Comparison of ENCODE assay signal across 2 cellular contexts in genomic region chr19:12646551-12646950, GRCh38.
TF ChIP-seq lines count a peak whose summit lies in the region.

No MANE protein-coding gene starts in this region.

TF ChIP-seq in SK-N-SH, 30 proteins besides CTCF, POLR2A, EP300 and RAD21 (continued from another document):
- TF ChIP-seq, protein P1, sequence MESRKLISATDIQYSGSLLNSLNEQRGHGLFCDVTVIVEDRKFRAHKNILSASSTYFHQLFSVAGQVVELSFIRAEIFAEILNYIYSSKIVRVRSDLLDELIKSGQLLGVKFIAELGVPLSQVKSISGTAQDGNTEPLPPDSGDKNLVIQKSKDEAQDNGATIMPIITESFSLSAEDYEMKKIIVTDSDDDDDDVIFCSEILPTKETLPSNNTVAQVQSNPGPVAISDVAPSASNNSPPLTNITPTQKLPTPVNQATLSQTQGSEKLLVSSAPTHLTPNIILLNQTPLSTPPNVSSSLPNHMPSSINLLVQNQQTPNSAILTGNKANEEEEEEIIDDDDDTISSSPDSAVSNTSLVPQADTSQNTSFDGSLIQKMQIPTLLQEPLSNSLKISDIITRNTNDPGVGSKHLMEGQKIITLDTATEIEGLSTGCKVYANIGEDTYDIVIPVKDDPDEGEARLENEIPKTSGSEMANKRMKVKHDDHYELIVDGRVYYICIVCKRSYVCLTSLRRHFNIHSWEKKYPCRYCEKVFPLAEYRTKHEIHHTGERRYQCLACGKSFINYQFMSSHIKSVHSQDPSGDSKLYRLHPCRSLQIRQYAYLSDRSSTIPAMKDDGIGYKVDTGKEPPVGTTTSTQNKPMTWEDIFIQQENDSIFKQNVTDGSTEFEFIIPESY (IDR thresholded peaks at IDR 0.05; ENCODE audit: borderline replicate concordance, low read depth) = no peak
- TF ChIP-seq TAF1 (IDR thresholded peaks at IDR 0.05; ENCODE audit: borderline replicate concordance, low read depth, low read length) (no peak), SIN3A (IDR thresholded peaks at IDR 0.05; ENCODE audit: borderline replicate concordance, low read depth, low read length) (no peak), RCOR1 (IDR thresholded peaks at IDR 0.05; ENCODE audit: low read length) (no peak), ELF1 (IDR thresholded peaks at IDR 0.05) (no peak), TEAD4 (IDR thresholded peaks at IDR 0.05; ENCODE audit: borderline replicate concordance, insufficient read depth) (no peak), CHD2 (IDR thresholded peaks at IDR 0.05; ENCODE audit: low read length, partially characterized antibody) (no peak), RFX5 (IDR thresholded peaks at IDR 0.05; ENCODE audit: low read length) (no peak), YY1 (IDR thresholded peaks at IDR 0.05; ENCODE audit: low read depth) (no peak)
- TF ChIP-seq, protein P2, sequence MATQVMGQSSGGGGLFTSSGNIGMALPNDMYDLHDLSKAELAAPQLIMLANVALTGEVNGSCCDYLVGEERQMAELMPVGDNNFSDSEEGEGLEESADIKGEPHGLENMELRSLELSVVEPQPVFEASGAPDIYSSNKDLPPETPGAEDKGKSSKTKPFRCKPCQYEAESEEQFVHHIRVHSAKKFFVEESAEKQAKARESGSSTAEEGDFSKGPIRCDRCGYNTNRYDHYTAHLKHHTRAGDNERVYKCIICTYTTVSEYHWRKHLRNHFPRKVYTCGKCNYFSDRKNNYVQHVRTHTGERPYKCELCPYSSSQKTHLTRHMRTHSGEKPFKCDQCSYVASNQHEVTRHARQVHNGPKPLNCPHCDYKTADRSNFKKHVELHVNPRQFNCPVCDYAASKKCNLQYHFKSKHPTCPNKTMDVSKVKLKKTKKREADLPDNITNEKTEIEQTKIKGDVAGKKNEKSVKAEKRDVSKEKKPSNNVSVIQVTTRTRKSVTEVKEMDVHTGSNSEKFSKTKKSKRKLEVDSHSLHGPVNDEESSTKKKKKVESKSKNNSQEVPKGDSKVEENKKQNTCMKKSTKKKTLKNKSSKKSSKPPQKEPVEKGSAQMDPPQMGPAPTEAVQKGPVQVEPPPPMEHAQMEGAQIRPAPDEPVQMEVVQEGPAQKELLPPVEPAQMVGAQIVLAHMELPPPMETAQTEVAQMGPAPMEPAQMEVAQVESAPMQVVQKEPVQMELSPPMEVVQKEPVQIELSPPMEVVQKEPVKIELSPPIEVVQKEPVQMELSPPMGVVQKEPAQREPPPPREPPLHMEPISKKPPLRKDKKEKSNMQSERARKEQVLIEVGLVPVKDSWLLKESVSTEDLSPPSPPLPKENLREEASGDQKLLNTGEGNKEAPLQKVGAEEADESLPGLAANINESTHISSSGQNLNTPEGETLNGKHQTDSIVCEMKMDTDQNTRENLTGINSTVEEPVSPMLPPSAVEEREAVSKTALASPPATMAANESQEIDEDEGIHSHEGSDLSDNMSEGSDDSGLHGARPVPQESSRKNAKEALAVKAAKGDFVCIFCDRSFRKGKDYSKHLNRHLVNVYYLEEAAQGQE (IDR thresholded peaks at IDR 0.05; ENCODE audit: low read depth, low read length) = no peak
- TF ChIP-seq, protein P3, sequence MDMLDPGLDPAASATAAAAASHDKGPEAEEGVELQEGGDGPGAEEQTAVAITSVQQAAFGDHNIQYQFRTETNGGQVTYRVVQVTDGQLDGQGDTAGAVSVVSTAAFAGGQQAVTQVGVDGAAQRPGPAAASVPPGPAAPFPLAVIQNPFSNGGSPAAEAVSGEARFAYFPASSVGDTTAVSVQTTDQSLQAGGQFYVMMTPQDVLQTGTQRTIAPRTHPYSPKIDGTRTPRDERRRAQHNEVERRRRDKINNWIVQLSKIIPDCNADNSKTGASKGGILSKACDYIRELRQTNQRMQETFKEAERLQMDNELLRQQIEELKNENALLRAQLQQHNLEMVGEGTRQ (IDR thresholded peaks at IDR 0.05; ENCODE audit: borderline replicate concordance, low read depth, low read length) = no peak

TF ChIP-seq in SK-N-SH treated with all-trans-retinoic acid at 6 μM for 48 hours, 23 proteins besides CTCF, POLR2A, EP300 and RAD21 (continued from another document):
- TF ChIP-seq, protein P4, sequence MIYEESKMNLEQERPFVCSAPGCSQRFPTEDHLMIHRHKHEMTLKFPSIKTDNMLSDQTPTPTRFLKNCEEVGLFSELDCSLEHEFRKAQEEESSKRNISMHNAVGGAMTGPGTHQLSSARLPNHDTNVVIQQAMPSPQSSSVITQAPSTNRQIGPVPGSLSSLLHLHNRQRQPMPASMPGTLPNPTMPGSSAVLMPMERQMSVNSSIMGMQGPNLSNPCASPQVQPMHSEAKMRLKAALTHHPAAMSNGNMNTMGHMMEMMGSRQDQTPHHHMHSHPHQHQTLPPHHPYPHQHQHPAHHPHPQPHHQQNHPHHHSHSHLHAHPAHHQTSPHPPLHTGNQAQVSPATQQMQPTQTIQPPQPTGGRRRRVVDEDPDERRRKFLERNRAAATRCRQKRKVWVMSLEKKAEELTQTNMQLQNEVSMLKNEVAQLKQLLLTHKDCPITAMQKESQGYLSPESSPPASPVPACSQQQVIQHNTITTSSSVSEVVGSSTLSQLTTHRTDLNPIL (CRISPR knock-in tag; IDR thresholded peaks at IDR 0.05; ENCODE audit: low read depth) = no peak
- TF ChIP-seq RARB (CRISPR knock-in tag; IDR thresholded peaks at IDR 0.05) (no peak), TCF4 (CRISPR knock-in tag; IDR thresholded peaks at IDR 0.05; ENCODE audit: borderline replicate concordance) (no peak), PPARA (CRISPR knock-in tag; IDR thresholded peaks at IDR 0.05; ENCODE audit: borderline replicate concordance) (no peak), POU6F1 (CRISPR knock-in tag; IDR thresholded peaks at IDR 0.05; ENCODE audit: borderline replicate concordance, low read depth) (no peak), ZNF70 (CRISPR knock-in tag; IDR thresholded peaks at IDR 0.05) (no peak), ZFP30 (CRISPR knock-in tag; IDR thresholded peaks at IDR 0.05) (no peak), ZNF565 (CRISPR knock-in tag; conservative IDR thresholded peaks at IDR 0.05; ENCODE audit: low read depth) (no peak), ISL1 (CRISPR knock-in tag; IDR thresholded peaks at IDR 0.05) (no peak), ZFP3 (CRISPR knock-in tag; IDR thresholded peaks at IDR 0.05) (no peak), SNAI2 (CRISPR knock-in tag; IDR thresholded peaks at IDR 0.05) (no peak), ESRRG (CRISPR knock-in tag; IDR thresholded peaks at IDR 0.05) (no peak)
